Comparison of ENCODE assay signal across 1 cellular context in genomic region chr18:76395609-76396008, GRCh38.
TF ChIP-seq lines count a peak whose summit lies in the region.

No MANE protein-coding gene starts in this region.

TF ChIP-seq in WTC11, 78 proteins besides CTCF, POLR2A, EP300 and RAD21 (continued from another document):
- no peak for TF ChIP-seq E2F1 (CRISPR knock-in tag; IDR thresholded peaks at IDR 0.05)
- TF ChIP-seq E2F4 (CRISPR knock-in tag; IDR thresholded peaks at IDR 0.05; ENCODE audit: borderline replicate concordance, low read depth) = no peak
- TF ChIP-seq ATF6 (CRISPR knock-in tag; IDR thresholded peaks at IDR 0.05) = no peak
- TF ChIP-seq PRRX2 (CRISPR knock-in tag; IDR thresholded peaks at IDR 0.05) = no peak
- no peak for TF ChIP-seq MAX (CRISPR knock-in tag; IDR thresholded peaks at IDR 0.05)
- TF ChIP-seq CDX4 (CRISPR knock-in tag; IDR thresholded peaks at IDR 0.05; ENCODE audit: borderline replicate concordance) = no peak
- TF ChIP-seq IRF1 (CRISPR knock-in tag; IDR thresholded peaks at IDR 0.05) = no peak
